ENCODE assay signal across 17 cellular contexts in the genomic region with DNA sequence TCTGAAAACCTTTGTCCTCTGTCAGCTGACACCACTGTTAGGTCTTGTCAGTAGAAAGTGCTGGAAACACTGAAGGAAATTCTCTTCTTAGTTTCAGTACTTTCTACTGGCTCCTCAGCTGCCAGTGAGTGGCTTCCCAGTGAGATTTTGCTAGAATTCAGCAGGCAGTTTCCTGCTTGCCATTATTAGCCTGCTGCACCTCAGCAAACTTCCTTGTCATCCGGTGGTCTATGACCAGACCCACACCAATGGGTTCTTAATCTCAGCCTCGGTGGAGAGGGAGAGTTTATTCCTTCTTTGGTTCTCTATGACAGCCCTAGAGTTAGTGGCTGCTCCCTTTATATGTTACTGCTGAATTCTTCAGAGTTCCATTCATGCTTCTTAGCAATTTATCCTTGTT.
A peak's percentile ranks its signal among the peaks of the same experiment; 100 is the strongest.
DNase-seq lines count a peak whose midpoint lies in the region; ATAC-seq and TF ChIP-seq lines count a peak whose summit lies in the region.
"Had no signal": no experiment of that assay in that cellular context is flagged by ENCODE, and none has a peak within 500 bp of the region (broad histone marks: within the 10 kb centered on the region; RNA-seq: fewer than 3 reads in every experiment).

No MANE protein-coding gene starts in this region.

- H4K91ac ChIP-seq in H9 (ENCODE audit: insufficient read length, low read depth, low read length) = no peak overlapping the region

- H3K4me3 Mint-ChIP-seq in H9 = no peak overlapping the region

- no peak overlapping the region for H3K4me3 ChIP-seq in BLaER1 treated with 17β-estradiol and CSF1 and Interleukin-3, amounts not matched to agents 10 nM and 100 nM
- no peak overlapping the region for H3K4me3 ChIP-seq in SU-DHL-6 (ENCODE audit: insufficient read depth, low read length, poor library complexity, severe bottlenecking)
- H3K4me3 ChIP-seq in transverse colon = no peak overlapping the region
- H3K4me3 ChIP-seq: PC-9, SJSA1 had no signal

- H4K5ac ChIP-seq in H9 (ENCODE audit: insufficient read length, low read depth, low read length) = no peak overlapping the region

- peak overlapping the region; percentile 85 for H2AFZ ChIP-seq in H9 (ENCODE audit: low read length)
- H2AFZ ChIP-seq in SU-DHL-6 (ENCODE audit: low read depth, low read length, severe bottlenecking) = peak overlapping the region; percentile 15
- H2AFZ ChIP-seq: PC-9 had no signal

- ATAC-seq in HG02973 (IDR thresholded peaks at IDR 0.05; ENCODE audit: unreplicated experiment) = no peak

- no peak overlapping the region for H2BK12ac ChIP-seq in H9 (ENCODE audit: insufficient read length, low read depth, low read length)

- WGBS in H9 (ENCODE audit: extremely low coverage, insufficient read length, low lambda C conversion rate) = no CpG with 5 or more reads among the region's 2 CpGs
- WGBS in transverse colon (ENCODE audit: low coverage in 1 of 2), 2 donors = 27 to 29% methylated on average over 2 of the region's 2 CpGs

- H3K23me2 ChIP-seq in H9 (ENCODE audit: insufficient read length, low read depth, low read length, poor library complexity, severe bottlenecking) = no peaks in the 10 kb centered on the region

- no peaks in the 10 kb centered on the region for H3K36me3 ChIP-seq in BLaER1 treated with 17β-estradiol and CSF1 and Interleukin-3, amounts not matched to agents 10 nM and 100 nM
- H3K36me3 ChIP-seq in SU-DHL-6 (ENCODE audit: low read length) = no peaks in the 10 kb centered on the region
- H3K36me3 ChIP-seq in transverse colon = no peaks in the 10 kb centered on the region
- H3K36me3 ChIP-seq: SJSA1 had no signal

- no peak overlapping the region for H3K4ac ChIP-seq in H9 (ENCODE audit: low read depth, low read length)

- H3K79me2 ChIP-seq in H9 (ENCODE audit: insufficient read depth, low read length) (no peaks in the 10 kb centered on the region), SU-DHL-6 (ENCODE audit: insufficient read depth, low read length) (no peaks in the 10 kb centered on the region)

- in situ Hi-C loops in transverse colon (cut with MboI; ENCODE audit: low pct_ligation_motif_present in 1 of 4, low pct_unique_long_range_greater_than_20kb in 1 of 4, low sequenced_read_pairs in 3 of 4) = no loop called here

- peak overlapping the region; percentile 2 to 54 (median 18); a peak in 3 of 7 replicates for H3K27ac Mint-ChIP-seq in H9

- no peaks in the 10 kb centered on the region for H3K36me3 Mint-ChIP-seq in H9 (ENCODE audit: insufficient read depth in 1 of 3, low read depth in 3 of 3)

- no peak overlapping the region for H2BK5ac ChIP-seq in H9 (ENCODE audit: insufficient read length, low read length)

- peaks cover 6 to 43% (median 9%) of the 10 kb centered on the region in 10 experiments; a peak in 17 of 20 replicates for H3K4me1 ChIP-seq in BLaER1 treated with 17β-estradiol and CSF1 and Interleukin-3, amounts not matched to agents 10 nM and 100 nM
- no peaks in the 10 kb centered on the region for H3K4me1 ChIP-seq in H9 (ENCODE audit: insufficient read depth, low read length)
- H3K4me1 ChIP-seq in transverse colon = no peaks in the 10 kb centered on the region
- H3K4me1 ChIP-seq: SJSA1 had no signal

- no peak overlapping the region for H2BK120ac ChIP-seq in H9 (ENCODE audit: low read depth, low read length, poor library complexity, severe bottlenecking)

- H3K4me2 ChIP-seq in BLaER1 treated with 17β-estradiol and CSF1 and Interleukin-3, amounts not matched to agents 10 nM and 100 nM = peak overlapping the region; percentile 16 to 81 (median 43); a peak in 19 of 22 replicates
- no peak overlapping the region for H3K4me2 ChIP-seq in H9 (ENCODE audit: insufficient read depth, insufficient read length, low read length)
- no peak overlapping the region for H3K4me2 ChIP-seq in SU-DHL-6 (ENCODE audit: low read depth, low read length, poor library complexity, severe bottlenecking)
- H3K4me2 ChIP-seq: PC-9 had no signal

- H2AK5ac ChIP-seq in H9 (ENCODE audit: insufficient read length, low read length) = no peak overlapping the region

- H2BK20ac ChIP-seq in H9 (ENCODE audit: low read depth, low read length, poor library complexity, severe bottlenecking) = no peak overlapping the region

- no peaks in the 10 kb centered on the region for H4K20me1 ChIP-seq in BLaER1 treated with 17β-estradiol and CSF1 and Interleukin-3, amounts not matched to agents 10 nM and 100 nM
- no peaks in the 10 kb centered on the region for H4K20me1 ChIP-seq in H9 (ENCODE audit: control insufficient read depth, insufficient read depth, insufficient read length)
- no peaks in the 10 kb centered on the region for H4K20me1 ChIP-seq in SU-DHL-6 (ENCODE audit: low read depth, low read length)

- H3K27ac ChIP-seq in BLaER1 treated with 17β-estradiol and CSF1 and Interleukin-3, amounts not matched to agents 10 nM and 100 nM = peak overlapping the region in 4 of 11 experiments; percentile 4 to 66 (median 30); a peak in 4 of 22 replicates
- no peak overlapping the region for H3K27ac ChIP-seq in H9 (ENCODE audit: insufficient read length, low read depth, low read length)
- H3K27ac ChIP-seq in SU-DHL-6 (ENCODE audit: low read depth, low read length) = no peak overlapping the region
- no peak overlapping the region for H3K27ac ChIP-seq in transverse colon
- H3K27ac ChIP-seq: PC-9, SJSA1 had no signal

- H3K4me1 Mint-ChIP-seq in H9 = peaks cover 8 to 9% of the 10 kb centered on the region in 2 experiments

- no peak overlapping the region for H3T11ph ChIP-seq in H9 (ENCODE audit: low read length)

- no peaks in the 10 kb centered on the region for H3K79me1 ChIP-seq in H9 (ENCODE audit: insufficient read depth, low read depth, low read length, poor library complexity, severe bottlenecking)

- no peaks in the 10 kb centered on the region for H3K27me3 Mint-ChIP-seq in H9 (ENCODE audit: low read depth)

- no peak overlapping the region for H4K8ac ChIP-seq in H9 (replicated peaks; ENCODE audit: insufficient read length, low read depth, low read length)

- no peak overlapping the region for H3K18ac ChIP-seq in H9 (ENCODE audit: insufficient read length, low read depth, low read length)

- no peaks in the 10 kb centered on the region for H3K27me3 ChIP-seq in BLaER1 treated with 17β-estradiol and CSF1 and Interleukin-3, amounts not matched to agents 10 nM and 100 nM
- H3K27me3 ChIP-seq in H9 (ENCODE audit: insufficient read depth, low read length) (no peaks in the 10 kb centered on the region), SU-DHL-6 (ENCODE audit: low read length) (no peaks in the 10 kb centered on the region), transverse colon (no peaks in the 10 kb centered on the region)
- H3K27me3 ChIP-seq: SJSA1 had no signal

- no peak for TF ChIP-seq EP300 in transverse colon (IDR thresholded peaks at IDR 0.05; ENCODE audit: low read depth)

- TF ChIP-seq POLR2A in transverse colon (IDR thresholded peaks at IDR 0.05) = no peak

- peak; percentile 25 for DNase-seq in H9
- DNase-seq in islet precursor cell = peak; percentile 64
- no peak for DNase-seq in transverse colon
- no peak for DNase-seq in SW480 (ENCODE audit: low spot score)
- no peak for DNase-seq in nucleus accumbens (lab: John Stamatoyannopoulos, UW)
- DNase-seq: KG1, NCI-H1092, NCI-H1694, NCI-H2107, NCI-H345, NCI-H526 treated with DMSO at 0.1 percent for 48 hours, PC-9, T-helper 1 cell had no signal

- H3K56ac ChIP-seq in H9 (ENCODE audit: insufficient read length, low read depth, low read length) = no peak overlapping the region

- peak overlapping the region in 2 of 11 experiments; percentile 51 to 59; a peak in 2 of 22 replicates for H3K9ac ChIP-seq in BLaER1 treated with 17β-estradiol and CSF1 and Interleukin-3, amounts not matched to agents 10 nM and 100 nM
- H3K9ac ChIP-seq in H9 (ENCODE audit: extremely low read depth, insufficient read length, low read length) (no peak overlapping the region), SU-DHL-6 (ENCODE audit: low read length) (no peak overlapping the region)

- no peaks in the 10 kb centered on the region for H3K9me2 ChIP-seq in SU-DHL-6 (replicated peaks; ENCODE audit: insufficient read depth, low read length)

- TF ChIP-seq CTCF in H9 (conservative IDR thresholded peaks at IDR 0.05) (no peak), SU-DHL-6 (IDR thresholded peaks at IDR 0.05; ENCODE audit: insufficient read depth, low read length, poor library complexity, severe bottlenecking) (no peak), transverse colon (IDR thresholded peaks at IDR 0.05) (no peak)

- no peak overlapping the region for H2BK15ac ChIP-seq in H9 (ENCODE audit: low read depth, low read length)

- H3K14ac ChIP-seq in H9 (ENCODE audit: insufficient read depth, low read length) = no peak overlapping the region

- no peak overlapping the region for H3K23ac ChIP-seq in H9 (ENCODE audit: insufficient read length, low read depth, low read length)

- no peaks in the 10 kb centered on the region for H3K9me3 Mint-ChIP-seq in H9

- no peaks in the 10 kb centered on the region for H3K9me3 ChIP-seq in BLaER1 treated with 17β-estradiol and CSF1 and Interleukin-3, amounts not matched to agents 10 nM and 100 nM (replicated peaks in 1 of 11)
- no peaks in the 10 kb centered on the region for H3K9me3 ChIP-seq in H9 (ENCODE audit: control insufficient read depth, low read depth, low read length)
- H3K9me3 ChIP-seq in SU-DHL-6 (ENCODE audit: insufficient read depth, low read length) = no peaks in the 10 kb centered on the region
- H3K9me3 ChIP-seq in transverse colon = no peaks in the 10 kb centered on the region
- H3K9me3 ChIP-seq: SJSA1 had no signal

- intact Hi-C loops in transverse colon (cut with DNase I; ENCODE audit: low total_unique reads) = no loop called here

- no peaks in the 10 kb centered on the region; the same call in 1 of the 2 replicates for H3F3A ChIP-seq in SU-DHL-6 (ENCODE audit: insufficient read depth)

Comparison
In these comparisons a context has a peak if more than half of its experiments do, and no peak if none do; other contexts are left out.
1. H3K4me2 ChIP-seq: peak in BLaER1 treated with 17β-estradiol and CSF1 and Interleukin-3, amounts not matched to agents 10 nM and 100 nM (11 of 11); none in H9 (single experiment) and SU-DHL-6 (single experiment).
2. DNase-seq: peak in H9 (single experiment) and islet precursor cell (single experiment); none in transverse colon (single experiment), SW480 (single experiment) and nucleus accumbens (0 of 56).